Comparison of ENCODE assay signal across 29 cellular contexts in genomic region chr3:10500717-10501663, GRCh38. TPM values are rescaled to one million over a fixed set of nuclear protein-coding genes. Genes with fewer than 3 reads are reported as not detected.
"Had no signal": no experiment of that assay in that cellular context is flagged by ENCODE, and none has a peak within 500 bp of the region (broad histone marks: within the 10 kb centered on the region; RNA-seq: fewer than 3 reads in every experiment).

No MANE protein-coding gene starts in this region.

- H3K9me3 ChIP-seq: esophagus muscularis mucosa, gastroesophageal sphincter, heart right ventricle, left ventricle myocardium inferior, lower lobe of right lung, prostate gland, right atrium auricular region, sigmoid colon, testis, tibial artery had no signal

- FAIRE-seq: endothelial cell of umbilical vein had no signal

- DNase-seq: dermis blood vessel endothelial cell; effector memory CD4-positive, alpha-beta T cell; foreskin keratinocyte; glutamatergic neuron; heart right ventricle; hippocampal formation; immature natural killer cell; islet precursor cell; left cardiac atrium; left ventricle myocardium inferior; lower lobe of right lung; natural killer cell; sigmoid colon; stimulated activated CD4-positive, alpha-beta T cell treated with anti-CD3 and anti-CD28 coated beads, Interleukin-4, amount 100 ng/mL, for 4 hours; stimulated activated naive CD8-positive, alpha-beta T cell treated with anti-CD3 and anti-CD28 coated beads, Interleukin-15, Interleukin-2, amounts not matched to agents 100 U/mL and 50 U/mL, for 24 hours; testis; tibial artery had no signal

- H3K27ac ChIP-seq: coronary artery, esophagus muscularis mucosa, foreskin keratinocyte, gastroesophageal sphincter, heart right ventricle, left ventricle myocardium inferior, lower lobe of right lung, parathyroid adenoma, prostate gland, right atrium auricular region, sigmoid colon, testis, tibial artery had no signal

- H3K9ac ChIP-seq: parathyroid adenoma had no signal

- H3K4me1 ChIP-seq: foreskin keratinocyte, lower lobe of right lung, parathyroid adenoma, prostate gland had no signal

- H3K4me3 ChIP-seq: coronary artery, esophagus muscularis mucosa, gastroesophageal sphincter, heart right ventricle, left ventricle myocardium inferior, lower lobe of right lung, prostate gland, right atrium auricular region, sigmoid colon, testis, tibial artery had no signal

- H3K27me3 ChIP-seq: right atrium auricular region, testis had no signal

- H2AFZ ChIP-seq: parathyroid adenoma had no signal

- ATAC-seq: foreskin keratinocyte; gastroesophageal sphincter; heart right ventricle; left cardiac atrium; lower lobe of right lung; natural killer cell; stimulated activated memory B cell treated with anti-CD40 and anti-IgM and Interleukin-4, amounts not matched to agents 10 μg/mL and 1 μg/mL and 100 μg/mL, for 72 hours; stimulated activated naive CD8-positive, alpha-beta T cell treated with anti-CD3 and anti-CD28 coated beads, Interleukin-15, Interleukin-2, amounts not matched to agents 100 U/mL and 50 U/mL, for 24 hours had no signal

- H3K36me3 ChIP-seq: esophagus muscularis mucosa, gastroesophageal sphincter, heart right ventricle, left ventricle myocardium inferior, lower lobe of right lung, prostate gland, right atrium auricular region, sigmoid colon, tibial artery had no signal

- H3K79me2 ChIP-seq: parathyroid adenoma had no signal

RNA-seq across cellular contexts. Expression of gene ATP2B2, which starts 4.4 kb away (rescaled TPM):
- total RNA-seq: dermis blood vessel endothelial cell, endothelial cell of umbilical vein, epithelial cell of proximal tubule, fibroblast of lung, foreskin keratinocyte, left ventricle myocardium inferior, mononuclear cell, natural killer cell, osteoblast had no signal
- polyA plus RNA-seq: endothelial cell of umbilical vein, fibroblast of lung, foreskin keratinocyte, immature natural killer cell had no signal
